ENCODE assay signal across 18 cellular contexts in the genomic region with DNA sequence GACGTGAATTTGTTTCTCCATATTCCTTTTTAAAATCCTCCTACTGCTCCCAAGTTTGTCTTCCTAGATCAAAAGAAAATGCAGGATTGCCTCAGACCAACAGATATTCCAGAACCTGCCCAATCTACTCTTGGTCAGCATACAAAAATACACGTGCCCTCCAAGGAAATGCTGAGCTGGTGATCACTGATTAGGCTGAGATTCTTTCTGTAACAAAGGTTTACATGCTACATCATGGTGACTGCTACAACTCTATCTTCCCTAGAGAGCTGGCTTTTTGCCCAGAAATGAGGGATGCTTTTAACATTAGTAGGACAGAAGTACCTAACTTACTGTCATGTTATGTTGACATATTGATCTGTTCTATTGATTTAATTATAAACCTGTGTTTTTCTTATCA. TPM values are rescaled to one million over a fixed set of nuclear protein-coding genes. Genes with fewer than 3 reads are reported as not detected.
DNase-seq lines count a peak whose midpoint lies in the region; ATAC-seq and TF ChIP-seq lines count a peak whose summit lies in the region.
"Had no signal": no experiment of that assay in that cellular context is flagged by ENCODE, and none has a peak within 500 bp of the region (broad histone marks: within the 10 kb centered on the region; RNA-seq: fewer than 3 reads in every experiment).

No MANE protein-coding gene starts in this region.

- no peak overlapping the region for H3K4me3 ChIP-seq in HUES48 (ENCODE audit: low read depth, low read length)
- H3K4me3 ChIP-seq in heart left ventricle = no peak overlapping the region

- intact Hi-C loops in posterior cingulate gyrus (cut with DNase I) = no loop called here
- intact Hi-C loops in heart left ventricle (cut with DNase I) = no loop called here

- H3K9me3 ChIP-seq in HUES48 (ENCODE audit: control insufficient read depth, insufficient read depth, low read length) (no peaks in the 10 kb centered on the region), heart left ventricle (peaks cover 0 to 11% (median 2%) of the 10 kb centered on the region in 12 donors)

- TF ChIP-seq POLR2A in heart left ventricle (IDR thresholded peaks at IDR 0.05) = no peak

- ATAC-seq in foreskin keratinocyte (no peak), heart left ventricle (no peak)
- ATAC-seq: activated CD4-positive, alpha-beta T cell treated with anti-CD3 and anti-CD28 coated beads for 36 hours had no signal

- H3K36me3 ChIP-seq in HUES48 (ENCODE audit: control insufficient read depth, insufficient read depth, low read length) (no peaks in the 10 kb centered on the region), heart left ventricle (no peaks in the 10 kb centered on the region)

- WGBS in heart left ventricle, 4 donors = 30 to 41% (median 34%) methylated on average over 2 of the region's 2 CpGs

- H3K9ac ChIP-seq in HUES48 (ENCODE audit: low read depth, low read length) = no peak overlapping the region

- TF ChIP-seq CTCF in RWPE1 (conservative IDR thresholded peaks at IDR 0.05; ENCODE audit: low read depth) (no peak), foreskin keratinocyte (conservative IDR thresholded peaks at IDR 0.05) (no peak), heart left ventricle (IDR thresholded peaks at IDR 0.05) (no peak)

- DNase-seq in COR-L47 (lab: John Stamatoyannopoulos, UW) = peak; percentile 60
- peak; percentile 20 for DNase-seq in RWPE1 (ENCODE audit: low spot score)
- peak; percentile 16 to 54 for DNase-seq in foreskin keratinocyte
- no peak for DNase-seq in Ammon's horn (ENCODE audit: low spot score)
- no peak for DNase-seq in posterior cingulate gyrus
- DNase-seq in NOMO-1 treated with DMSO at 0.1 percent for 48 hours (lab: John Stamatoyannopoulos, UW; ENCODE audit: unreplicated experiment) = no peak
- no peak for DNase-seq in heart left ventricle
- DNase-seq: activated CD4-positive, alpha-beta T cell treated with anti-CD3 and anti-CD28 coated beads for 36 hours; activated T-cell treated with anti-CD3 and anti-CD28 coated beads for 4 hours; caudate nucleus; DMS79 treated with DMSO at 0.1 percent for 48 hours; MV-4-11; NCI-H526; Right ventricle myocardium superior had no signal

- peak overlapping the region; percentile 47 for H3K27ac ChIP-seq in HUES48 (ENCODE audit: low read depth, low read length)
- H3K27ac ChIP-seq in RWPE1 = no peak overlapping the region
- H3K27ac ChIP-seq in foreskin keratinocyte = no peak overlapping the region
- H3K27ac ChIP-seq in heart left ventricle = no peak overlapping the region

- CTCF ChIA-PET in RWPE1 (lab: Yijun Ruan, JAX) = interaction anchor here (2.0 kb wide), 1 partner anchor 14 kb away, joined by 10 read pairs; no protein-coding TSS in a partner anchor

- POLR2A ChIA-PET in RWPE1 (lab: Yijun Ruan, JAX; ENCODE audit: low non-redundant PET) = no interaction called here

- H3K4me1 ChIP-seq in HUES48 (ENCODE audit: control insufficient read depth, insufficient read depth, low read length) = peaks cover 11% of the 10 kb centered on the region
- H3K4me1 ChIP-seq in foreskin keratinocyte = no peaks in the 10 kb centered on the region
- H3K4me1 ChIP-seq in heart left ventricle = no peaks in the 10 kb centered on the region

- no peaks in the 10 kb centered on the region for H3K27me3 ChIP-seq in HUES48 (ENCODE audit: control insufficient read depth, insufficient read depth, low read length)
- H3K27me3 ChIP-seq in foreskin keratinocyte = no peaks in the 10 kb centered on the region
- H3K27me3 ChIP-seq in heart left ventricle = peaks cover 0 to 4% (median 0%) of the 10 kb centered on the region in 9 donors

RNA-seq across cellular contexts. Expression of a gene that starts 35.5 kb away (rescaled TPM):
- not detected in 2 replicates for total RNA-seq in foreskin keratinocyte
- polyA plus RNA-seq in foreskin keratinocyte = not detected in 2 replicates
- not detected for total RNA-seq in heart left ventricle
- not detected for polyA plus RNA-seq in heart left ventricle
- total RNA-seq: activated CD4-positive, alpha-beta T cell treated with anti-CD3 and anti-CD28 coated beads for 36 hours; posterior vena cava; Right ventricle myocardium superior; subcutaneous adipose tissue had no signal
- polyA plus RNA-seq: BJ had no signal

RNA-seq across cellular contexts. Expression of a gene that starts 55.0 kb away (rescaled TPM):
- total RNA-seq in foreskin keratinocyte (0.17 and 0.21 TPM in 2 replicates), heart left ventricle (10 to 100 TPM in 2 of 9 donors, 1 to 10 TPM in 7; 2.1 to 13.7 (median 6.9) TPM)
- polyA plus RNA-seq in foreskin keratinocyte (0.06 and 0.21 TPM in 2 replicates), heart left ventricle (1 to 10 TPM; 5.0 to 5.4 TPM)

Comparison
In these comparisons a context has a peak if more than half of its experiments do, and no peak if none do; other contexts are left out.
1. DNase-seq: peak in COR-L47 (single experiment), RWPE1 (single experiment) and foreskin keratinocyte (2 of 2); none in Ammon's horn (single experiment), posterior cingulate gyrus (0 of 10), NOMO-1 treated with DMSO at 0.1 percent for 48 hours (single experiment) and heart left ventricle (0 of 5).